10 cellular contexts compared by ENCODE assay signal in genomic region chr14:73746540-73747385, GRCh38. TPM values are rescaled to one million over a fixed set of nuclear protein-coding genes. Genes with fewer than 3 reads are reported as not detected.
DNase-seq lines count a peak whose midpoint lies in the region; ATAC-seq lines count a peak whose summit lies in the region.
"Had no signal": no experiment of that assay in that cellular context is flagged by ENCODE, and none has a peak within 500 bp of the region (broad histone marks: within the 10 kb centered on the region; RNA-seq: fewer than 3 reads in every experiment).

No MANE protein-coding gene starts in this region.

- H3K4me1 Mint-ChIP-seq in activated CD4-positive, alpha-beta T cell treated with anti-CD3 and anti-CD28 coated beads for 36 hours = peaks cover 99% of the 10 kb centered on the region
- peaks cover 94% of the 10 kb centered on the region for H3K4me1 Mint-ChIP-seq in activated naive CD8-positive, alpha-beta T cell (ENCODE audit: low read depth)

- POLR2A ChIA-PET in activated CD4-positive, alpha-beta T cell treated with anti-CD3 and anti-CD28 coated beads for 36 hours (lab: Charles Lee) = interaction anchor here (0.5 kb wide), 1 partner anchor 11 kb away, joined by 3 read pairs; no protein-coding TSS in a partner anchor

- peaks cover 15% of the 10 kb centered on the region for H3K36me3 Mint-ChIP-seq in activated CD4-positive, alpha-beta T cell treated with anti-CD3 and anti-CD28 coated beads for 36 hours (ENCODE audit: low read depth)
- H3K36me3 Mint-ChIP-seq in activated naive CD8-positive, alpha-beta T cell = no peaks in the 10 kb centered on the region

- peak overlapping the region; percentile 7 for H3K27ac ChIP-seq in temporal lobe (ENCODE audit: low read depth, low read length)

- H3K4me3 ChIP-seq in iPS-15b (ENCODE audit: low read depth, low read length) = no peak overlapping the region
- H3K4me3 ChIP-seq: lung had no signal

- DNase-seq in activated CD4-positive, alpha-beta T cell treated with anti-CD3 and anti-CD28 coated beads for 36 hours = no peak
- no peak for DNase-seq in activated CD4-positive, alpha-beta T cell treated with anti-CD3 and anti-CD28 coated beads for 1 hour
- DNase-seq in NCI-H1436 (lab: John Stamatoyannopoulos, UW) = no peak
- DNase-seq in AML-193 (lab: John Stamatoyannopoulos, UW) = no peak
- DNase-seq: activated CD4-positive, alpha-beta T cell treated with anti-CD3 and anti-CD28 coated beads, Interleukin-2, amount 50 U/mL, for 48 hours had no signal

- intact Hi-C loops in activated CD4-positive, alpha-beta T cell treated with anti-CD3 and anti-CD28 coated beads for 36 hours (cut with DNase I, micrococcal nuclease) = loop anchor here in 1 of 2 experiments (10.0 kb wide), 1 partner anchor 338 kb away; the partner anchor contains the start of genes ALDH6A1 and LIN52

- H3K9me3 ChIP-seq in iPS-15b (ENCODE audit: control insufficient read depth, insufficient read depth, low read length) = no peaks in the 10 kb centered on the region

- H3K4me3 Mint-ChIP-seq in activated CD4-positive, alpha-beta T cell treated with anti-CD3 and anti-CD28 coated beads for 36 hours = no peak overlapping the region
- H3K4me3 Mint-ChIP-seq in activated naive CD8-positive, alpha-beta T cell = peak overlapping the region; percentile 33

- no peaks in the 10 kb centered on the region for H3K36me3 ChIP-seq in iPS-15b (ENCODE audit: control insufficient read depth, insufficient read depth, low read length)

- H3K27ac Mint-ChIP-seq in activated CD4-positive, alpha-beta T cell treated with anti-CD3 and anti-CD28 coated beads for 36 hours = peak overlapping the region; percentile 55
- H3K27ac Mint-ChIP-seq in activated naive CD8-positive, alpha-beta T cell = peak overlapping the region; percentile 82

- no peaks in the 10 kb centered on the region for H3K27me3 Mint-ChIP-seq in activated CD4-positive, alpha-beta T cell treated with anti-CD3 and anti-CD28 coated beads for 36 hours
- H3K27me3 Mint-ChIP-seq in activated naive CD8-positive, alpha-beta T cell = no peaks in the 10 kb centered on the region

- peak overlapping the region; percentile 37 for H3K9ac ChIP-seq in iPS-15b (ENCODE audit: low read depth, low read length)

- no peaks in the 10 kb centered on the region for H3K27me3 ChIP-seq in iPS-15b (ENCODE audit: control insufficient read depth, insufficient read depth, low read length)

- H3K4me1 ChIP-seq in iPS-15b (ENCODE audit: control insufficient read depth, insufficient read depth, low read length) = peaks cover 16% of the 10 kb centered on the region

- H3K9me3 Mint-ChIP-seq in activated CD4-positive, alpha-beta T cell treated with anti-CD3 and anti-CD28 coated beads for 36 hours (ENCODE audit: low read depth) = no peaks in the 10 kb centered on the region
- no peaks in the 10 kb centered on the region for H3K9me3 Mint-ChIP-seq in activated naive CD8-positive, alpha-beta T cell (ENCODE audit: low read depth)

- CTCF ChIA-PET in activated CD4-positive, alpha-beta T cell treated with anti-CD3 and anti-CD28 coated beads for 36 hours (lab: Charles Lee) = interaction anchor here (0.9 to 10.6 kb wide), 5 partner anchors 9 to 76 kb away, joined by 3 to 116 read pairs (median 6); a partner anchor contains a TSS

- ATAC-seq in activated CD4-positive, alpha-beta T cell treated with anti-CD3 and anti-CD28 coated beads for 36 hours = no peak
- no peak for ATAC-seq in GM18909 (IDR thresholded peaks at IDR 0.05; ENCODE audit: poor library complexity, unreplicated experiment)

RNA-seq across cellular contexts. Expression of gene PNMA1, which starts 32.6 kb away (rescaled TPM):
- total RNA-seq in activated CD4-positive, alpha-beta T cell treated with anti-CD3 and anti-CD28 coated beads for 36 hours = 10 to 100 TPM; 23.2 to 28.8 TPM
- 113 TPM for total RNA-seq in temporal lobe
